Comparison of ENCODE assay signal across 25 cellular contexts in genomic region chr20:21141825-21142224, GRCh38. TPM values are rescaled to one million over a fixed set of nuclear protein-coding genes. Genes with fewer than 3 reads are reported as not detected.
A peak's percentile ranks its signal among the peaks of the same experiment; 100 is the strongest.
DNase-seq lines count a peak whose midpoint lies in the region; ATAC-seq, FAIRE-seq and TF ChIP-seq lines count a peak whose summit lies in the region.
"Had no signal": no experiment of that assay in that cellular context is flagged by ENCODE, and none has a peak within 500 bp of the region (broad histone marks: within the 10 kb centered on the region; RNA-seq: fewer than 3 reads in every experiment).

No MANE protein-coding gene starts in this region.

- peak; percentile 51 for FAIRE-seq in A549 (lab: Jason Lieb, UNC)
- FAIRE-seq in K562 (lab: Jason Lieb, UNC): peak; percentile 59
- FAIRE-seq: A204.1, D721Med, GM12878, GM19239, H54 had no signal

- no peak for TF ChIP-seq CTCF in A549 (IDR thresholded peaks at IDR 0.05)
- no peak for TF ChIP-seq CTCF in K562 (IDR thresholded peaks at IDR 0.05 in 2 of 3, conservative IDR thresholded peaks at IDR 0.05 in 1 of 3; ENCODE audit: insufficient read depth in 2 of 3, low read depth in 1 of 3, low read length in 3 of 3)
- TF ChIP-seq CTCF in body of pancreas (IDR thresholded peaks at IDR 0.05): no peak

- H3K27me3 ChIP-seq in K562 (ENCODE audit: control insufficient read depth in 2 of 2, insufficient read depth in 2 of 2, low read length in 2 of 2): no peaks in the 10 kb centered on the region
- H3K27me3 ChIP-seq in body of pancreas: no peaks in the 10 kb centered on the region
- H3K27me3 ChIP-seq: BE2C; BLaER1 treated with 17β-estradiol and CSF1 and Interleukin-3, amounts not matched to agents 10 nM and 100 nM had no signal

- in situ Hi-C loops in K562 (cut with MboI): no loop called here

- H3K4me1 ChIP-seq in A549: no peaks in the 10 kb centered on the region
- peaks cover 6 to 17% of the 10 kb centered on the region in 2 experiments; a peak in 3 of 5 replicates for H3K4me1 ChIP-seq in K562 (replicated peaks in 1 of 2; ENCODE audit: control insufficient read depth in 2 of 2, insufficient read depth in 2 of 2, low read length in 2 of 2)
- no peaks in the 10 kb centered on the region for H3K4me1 ChIP-seq in body of pancreas
- H3K4me1 ChIP-seq: BLaER1 treated with 17β-estradiol and CSF1 and Interleukin-3, amounts not matched to agents 10 nM and 100 nM; HAP-1 had no signal

- no peaks in the 10 kb centered on the region for H4K20me1 ChIP-seq in K562 (replicated peaks; ENCODE audit: control insufficient read depth, insufficient read depth, low read length)
- H4K20me1 ChIP-seq: BLaER1 treated with 17β-estradiol and CSF1 and Interleukin-3, amounts not matched to agents 10 nM and 100 nM had no signal

- 0 out of 4 replicates have a peak overlapping the region, but pooled peaks of 1 of the 2 experiments have one; percentile 20 for H3K9ac ChIP-seq in K562 (ENCODE audit: insufficient read depth in 1 of 2, low read depth in 2 of 2, low read length in 2 of 2)
- H3K9ac ChIP-seq: BLaER1 treated with 17β-estradiol and CSF1 and Interleukin-3, amounts not matched to agents 10 nM and 100 nM had no signal

- WGBS in A549 (ENCODE audit: missing lambda C conversion rate): 96% methylated on average over 5 of the region's 5 CpGs
- WGBS in K562 (ENCODE audit: insufficient coverage, low coverage, missing lambda C conversion rate): 0% methylated on average over 4 of the region's 5 CpGs
- WGBS in body of pancreas, 2 donors: 78 to 79% methylated on average over 5 of the region's 5 CpGs

- H3K4me3 ChIP-seq in A549: no peak overlapping the region
- H3K4me3 ChIP-seq in K562: no peak overlapping the region
- no peak overlapping the region for H3K4me3 ChIP-seq in body of pancreas
- H3K4me3 ChIP-seq: BLaER1 treated with 17β-estradiol and CSF1 and Interleukin-3, amounts not matched to agents 10 nM and 100 nM; GM12878; HAP-1 had no signal

- ATAC-seq in A549 (no peak), K562 (peak; percentile 69), GM19328 (IDR thresholded peaks at IDR 0.05; ENCODE audit: unreplicated experiment) (no peak), body of pancreas (no peak)
- ATAC-seq: GM12878 had no signal

- peaks cover 3% of the 10 kb centered on the region for H3K9me1 ChIP-seq in K562 (ENCODE audit: control insufficient read depth, insufficient read depth, low read length)

- TF ChIP-seq POLR2A in A549 (IDR thresholded peaks at IDR 0.05; ENCODE audit: low read length) (no peak), K562 (conservative IDR thresholded peaks at IDR 0.05) (no peak), body of pancreas (IDR thresholded peaks at IDR 0.05) (no peak)

- peak; percentile 42 for DNase-seq in NCI-H2029 (lab: John Stamatoyannopoulos, UW)
- no peak for DNase-seq in NCI-H2029 treated with DMSO at 0.1 percent for 48 hours (lab: John Stamatoyannopoulos, UW)
- DNase-seq in A549 (ENCODE audit: low read depth in 1 of 2, low spot score in 1 of 2): no peak
- DNase-seq in OCI-M1 (lab: John Stamatoyannopoulos, UW): peak; percentile 78
- peak in 2 of 4 experiments; percentile 29 to 62 for DNase-seq in K562 (ENCODE audit: extremely low read depth in 1 of 4, low spot score in 3 of 4)
- no peak for DNase-seq in body of pancreas
- DNase-seq: ACHN; AML-193; BE2C; CD4-positive, alpha-beta T cell; CD8-positive, alpha-beta memory T cell; DMS 273 treated with DMSO at 0.1 percent for 48 hours; DMS79; EL; GDM1; GOT3 had no signal

- intact Hi-C loops in K562 (cut with micrococcal nuclease) (no loop called here), body of pancreas (cut with DNase I) (no loop called here)

- H3K36me3 ChIP-seq in K562 (ENCODE audit: control insufficient read depth, insufficient read depth, low read length) (peaks cover 4% of the 10 kb centered on the region; the same call in 2 of the 3 replicates), body of pancreas (replicated peaks in 1 of 2; ENCODE audit: insufficient read depth in 1 of 2, low read depth in 2 of 2) (peaks cover 0 to 4% of the 10 kb centered on the region in 2 donors)
- H3K36me3 ChIP-seq: HAP-1 had no signal

- BruUV-seq in K562 (replicated peaks; lab: Mats Ljungman, UMichigan): no TSS peak

- H2AFZ ChIP-seq in K562 (ENCODE audit: low read depth, low read length): peak overlapping the region; percentile 38; the same call in 1 of the 2 replicates

- H3K27ac ChIP-seq in A549 (no peak overlapping the region), K562 (ENCODE audit: extremely low read depth, low read depth, low read length) (peak overlapping the region; percentile 22; the same call in 2 of the 3 replicates), body of pancreas (no peak overlapping the region)
- H3K27ac ChIP-seq: 22Rv1; BLaER1 treated with 17β-estradiol and CSF1 and Interleukin-3, amounts not matched to agents 10 nM and 100 nM had no signal

- H3K9me3 ChIP-seq in A549 (no peaks in the 10 kb centered on the region), K562 (replicated peaks; ENCODE audit: control insufficient read depth, insufficient read depth, low read depth, low read length) (no peaks in the 10 kb centered on the region), body of pancreas (no peaks in the 10 kb centered on the region)
- H3K9me3 ChIP-seq: BE2C; BLaER1 treated with 17β-estradiol and CSF1 and Interleukin-3, amounts not matched to agents 10 nM and 100 nM; HAP-1 had no signal

- CTCF ChIA-PET in A549 (lab: Yijun Ruan, JAX): no interaction called here
- CTCF ChIA-PET in K562 (lab: Yijun Ruan, JAX; ENCODE audit: low intra/inter-chr PET ratio): no interaction called here

- H3K79me2 ChIP-seq in K562 (ENCODE audit: control insufficient read depth, insufficient read depth, low read length): no peaks in the 10 kb centered on the region

- no peak for TF ChIP-seq RAD21 in A549 (conservative IDR thresholded peaks at IDR 0.05 in 1 of 2, IDR thresholded peaks at IDR 0.05 in 1 of 2)
- no peak for TF ChIP-seq RAD21 in K562 (CRISPR knock-in tag; conservative IDR thresholded peaks at IDR 0.05 in 1 of 2, IDR thresholded peaks at IDR 0.05 in 1 of 2)

- no peak overlapping the region for H3K4me2 ChIP-seq in A549
- peak overlapping the region; percentile 32 for H3K4me2 ChIP-seq in K562 (ENCODE audit: insufficient read depth, low read length)
- H3K4me2 ChIP-seq: BLaER1 treated with 17β-estradiol and CSF1 and Interleukin-3, amounts not matched to agents 10 nM and 100 nM had no signal

- TF ChIP-seq EP300 in A549 (IDR thresholded peaks at IDR 0.05): no peak
- TF ChIP-seq EP300 in K562 (IDR thresholded peaks at IDR 0.05; ENCODE audit: low read length): no peak

- POLR2A ChIA-PET in A549 (lab: Yijun Ruan, JAX): interaction anchor here (1.1 kb wide), 1 partner anchor 16 kb away, joined by 3 read pairs; the partner anchor contains the start of gene KIZ
- POLR2A ChIA-PET in K562 (lab: Yijun Ruan, JAX): interaction anchor here (1.0 to 1.2 kb wide), 2 partner anchors 9 to 279 kb away, joined by 3 read pairs; no protein-coding TSS in a partner anchor

RNA-seq across cellular contexts. Expression of gene KIZ, which starts 15.9 kb away (rescaled TPM):
- polyA plus RNA-seq in A549 (2011; rRNA removed): 19.1 and 21.1 TPM in 2 replicates
- polyA plus RNA-seq in A549 (2012; cell fraction: cytosol; rRNA removed): 3.6 and 3.9 TPM in 2 replicates
- polyA plus RNA-seq in A549 (2012; cell fraction: nucleus; rRNA removed): 8.2 and 13.9 TPM in 2 replicates
- 6.3 to 7.1 TPM (median 6.9 TPM) in 3 replicates for polyA plus RNA-seq in A549 (2017; fragmentation: RNase III; extraction: RNeasy Plus Mini Kit Qiagen cat#74134 plus additional on column Dnase treatment)
- polyA minus RNA-seq in A549 (2011; rRNA and poly(A)+ RNA removed): 4.0 and 4.5 TPM in 2 replicates
- 22.9 and 121 TPM in 2 replicates for total RNA-seq in K562 (2011; cell fraction: chromatin; rRNA removed; ENCODE audit: low replicate concordance)
- total RNA-seq in K562 (2011; cell fraction: nucleolus; rRNA removed): 11.3 and 17.6 TPM in 2 replicates
- 26.5 and 27.9 TPM in 2 replicates for total RNA-seq in K562 (2011; cell fraction: nucleoplasm; rRNA removed)
- 10.8 and 11.0 TPM in 2 replicates for total RNA-seq in K562 (2014; rRNA removed)
- total RNA-seq in K562 (2014; rRNA removed; fragmentation: Illumina TruSeq; extraction: Trizol): 18.0 and 20.5 TPM in 2 replicates
- total RNA-seq in K562 (2015; rRNA removed; fragmentation: Illumina TruSeq; extraction: Trizol): 9.8 and 11.5 TPM in 2 replicates
- 12.9 and 15.2 TPM in 2 replicates for total RNA-seq in K562 (2021)
- 21.1 and 23.1 TPM in 2 replicates for polyA plus RNA-seq in K562 (2011; rRNA removed)
- polyA plus RNA-seq in K562 (2011; cell fraction: cytosol; rRNA removed): 4.2 and 9.7 TPM in 2 replicates
- polyA plus RNA-seq in K562 (2011; cell fraction: nucleus; rRNA removed): 43.5 and 52.7 TPM in 2 replicates
- 8.4 and 20.1 TPM in 2 replicates for polyA plus RNA-seq in K562 (2012)
- 15.1 and 17.6 TPM in 2 replicates for polyA plus RNA-seq in K562 (2014; fragmentation: Illumina TruSeq; extraction: Trizol)
- 1 to 10 TPM; 4.9 to 7.5 TPM for polyA plus RNA-seq in K562 (2014; fragmentation: Nextera tagmentation; extraction: Ambion mirVana)
- 11.8 and 13.5 TPM in 2 replicates for polyA plus RNA-seq in K562 (2014; rRNA removed)
- 21.2 and 30.6 TPM in 2 replicates for polyA minus RNA-seq in K562 (2011; rRNA and poly(A)+ RNA removed)
- polyA minus RNA-seq in K562 (2011; cell fraction: cytosol; rRNA and poly(A)+ RNA removed): 5.9 and 7.6 TPM in 2 replicates
- polyA minus RNA-seq in K562 (2011; cell fraction: nucleus; rRNA and poly(A)+ RNA removed): 10.2 and 26.7 TPM in 2 replicates
- 10 to 100 TPM; 17.1 to 28.7 TPM for total RNA-seq in body of pancreas

RNA-seq across cellular contexts. Expression of gene LINC00237, which starts 35.7 kb away (rescaled TPM):
- polyA plus RNA-seq in A549 (2011; rRNA removed): not detected in 2 replicates
- polyA plus RNA-seq in A549 (2012; cell fraction: cytosol; rRNA removed): not detected in 2 replicates
- not detected in 2 replicates for polyA plus RNA-seq in A549 (2012; cell fraction: nucleus; rRNA removed)
- polyA plus RNA-seq in A549 (2017; fragmentation: RNase III; extraction: RNeasy Plus Mini Kit Qiagen cat#74134 plus additional on column Dnase treatment): not detected in 3 replicates
- polyA minus RNA-seq in A549 (2011; rRNA and poly(A)+ RNA removed): not detected in 2 replicates
- not detected in 2 replicates for total RNA-seq in K562 (2011; cell fraction: chromatin; rRNA removed; ENCODE audit: low replicate concordance)
- total RNA-seq in K562 (2011; cell fraction: nucleolus; rRNA removed): not detected in 2 replicates
- not detected in 2 replicates for total RNA-seq in K562 (2011; cell fraction: nucleoplasm; rRNA removed)
- not detected in 2 replicates for total RNA-seq in K562 (2014; rRNA removed)
- total RNA-seq in K562 (2014; rRNA removed; fragmentation: Illumina TruSeq; extraction: Trizol): not detected in 2 replicates
- not detected in 2 replicates for total RNA-seq in K562 (2015; rRNA removed; fragmentation: Illumina TruSeq; extraction: Trizol)
- total RNA-seq in K562 (2021): not detected in 2 replicates
- polyA plus RNA-seq in K562 (2011; rRNA removed): not detected in 2 replicates
- not detected in 2 replicates for polyA plus RNA-seq in K562 (2011; cell fraction: cytosol; rRNA removed)
- not detected in 2 replicates for polyA plus RNA-seq in K562 (2011; cell fraction: nucleus; rRNA removed)
- polyA plus RNA-seq in K562 (2012): not detected in 2 replicates
- polyA plus RNA-seq in K562 (2014; fragmentation: Illumina TruSeq; extraction: Trizol): not detected in 2 replicates
- polyA plus RNA-seq in K562 (2014; fragmentation: Nextera tagmentation; extraction: Ambion mirVana): not detected
- polyA plus RNA-seq in K562 (2014; rRNA removed): not detected in 2 replicates
- polyA minus RNA-seq in K562 (2011; rRNA and poly(A)+ RNA removed): not detected in 2 replicates
- not detected in 2 replicates for polyA minus RNA-seq in K562 (2011; cell fraction: cytosol; rRNA and poly(A)+ RNA removed)
- polyA minus RNA-seq in K562 (2011; cell fraction: nucleus; rRNA and poly(A)+ RNA removed): not detected in 2 replicates
- not detected for total RNA-seq in body of pancreas
- total RNA-seq: CD4-positive, alpha-beta T cell; CD8-positive, alpha-beta memory T cell; GM12878 had no signal
- polyA plus RNA-seq: CD8-positive, alpha-beta memory T cell; GM12878 had no signal

Comparison
In these comparisons a context has a peak if more than half of its experiments do, and no peak if none do; other contexts are left out.
1. DNase-seq: peak in NCI-H2029 (single experiment) and OCI-M1 (single experiment); none in NCI-H2029 treated with DMSO at 0.1 percent for 48 hours (single experiment), A549 (0 of 2) and body of pancreas (0 of 4).